Comparison of ENCODE assay signal across 12 cellular contexts in the genomic region with DNA sequence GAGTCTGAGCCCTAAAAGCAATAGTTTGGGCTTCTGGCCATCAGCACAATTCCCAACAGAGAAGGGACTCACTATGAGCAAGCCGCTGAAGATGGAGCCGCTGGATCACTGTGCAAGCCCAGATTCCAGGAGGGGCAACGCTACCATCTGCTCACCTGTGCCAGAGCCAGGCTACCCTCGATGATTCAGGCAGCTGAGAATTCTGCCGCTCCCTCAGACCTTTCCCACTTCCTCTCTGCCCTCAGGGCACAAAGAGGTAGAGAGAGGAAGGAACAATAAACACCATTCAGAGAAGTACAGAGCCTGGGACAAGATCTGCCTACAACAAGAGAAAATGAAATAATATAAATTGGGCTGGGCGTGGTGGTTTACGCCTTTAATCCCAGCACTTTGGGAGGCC.
DNase-seq lines count a peak whose midpoint lies in the region; ATAC-seq and TF ChIP-seq lines count a peak whose summit lies in the region.
"Had no signal": no experiment of that assay in that cellular context is flagged by ENCODE, and none has a peak within 500 bp of the region (broad histone marks: within the 10 kb centered on the region; RNA-seq: fewer than 3 reads in every experiment).

No MANE protein-coding gene starts in this region.

- peaks cover 79% of the 10 kb centered on the region for H3K36me3 ChIP-seq in osteoblast (ENCODE audit: insufficient read depth, low read length)

- H3K27ac ChIP-seq in osteoblast (ENCODE audit: low read depth, low read length), result peak overlapping the region; percentile 98

- H3K4me2 ChIP-seq in osteoblast (ENCODE audit: insufficient read depth, low read length), result peak overlapping the region; percentile 23

- H2AFZ ChIP-seq in osteoblast (ENCODE audit: low read length), result no peak overlapping the region

- peak overlapping the region; percentile 16 for H3K4me3 ChIP-seq in osteoblast (ENCODE audit: insufficient read depth, low read length)

- ATAC-seq in HG03521 (IDR thresholded peaks at IDR 0.05; ENCODE audit: unreplicated experiment), result no peak
- ATAC-seq: HepG2 had no signal

- no peaks in the 10 kb centered on the region for H3K27me3 ChIP-seq in osteoblast (ENCODE audit: insufficient read depth, low read length)

- peaks cover 18% of the 10 kb centered on the region for H3K79me2 ChIP-seq in osteoblast (ENCODE audit: insufficient read depth, low read length)

- no peak for TF ChIP-seq CTCF in osteoblast (IDR thresholded peaks at IDR 0.05; ENCODE audit: extremely low read depth, low read depth, low read length)

- H4K20me1 ChIP-seq in osteoblast (ENCODE audit: insufficient read depth, low read length), result no peaks in the 10 kb centered on the region

- peaks cover 58% of the 10 kb centered on the region for H3K4me1 ChIP-seq in osteoblast (ENCODE audit: insufficient read depth, low read length)

- H3K9me3 ChIP-seq in osteoblast (ENCODE audit: low read depth, low read length), result no peaks in the 10 kb centered on the region

- peak; percentile 51 for DNase-seq in COLO668 (lab: John Stamatoyannopoulos, UW; ENCODE audit: unreplicated experiment)
- peak; percentile 94 for DNase-seq in LoVo (ENCODE audit: low spot score)
- DNase-seq in cerebellar cortex (ENCODE audit: low spot score), result peak; percentile 25
- DNase-seq in osteoblast (ENCODE audit: insufficient read length, low spot score, missing footprints), result no peak
- no peak for DNase-seq in NCI-H526 treated with DMSO at 0.1 percent for 48 hours (lab: John Stamatoyannopoulos, UW)
- DNase-seq in T-helper 9 cell, result no peak
- no peak for DNase-seq in AML-193 (lab: John Stamatoyannopoulos, UW)
- DNase-seq: activated naive CD4-positive, alpha-beta T cell treated with Interleukin-2 at 50 U/mL for 16 hours; CD8-positive, alpha-beta memory T cell; effector memory CD4-positive, alpha-beta T cell had no signal

Comparison
In these comparisons a context has a peak if more than half of its experiments do, and no peak if none do; other contexts are left out.
1. DNase-seq: peak in COLO668 (single experiment), LoVo (single experiment) and cerebellar cortex (single experiment); none in osteoblast (single experiment), NCI-H526 treated with DMSO at 0.1 percent for 48 hours (single experiment), T-helper 9 cell (single experiment) and AML-193 (0 of 2).